21 cellular contexts compared by ENCODE assay signal in the genomic region with DNA sequence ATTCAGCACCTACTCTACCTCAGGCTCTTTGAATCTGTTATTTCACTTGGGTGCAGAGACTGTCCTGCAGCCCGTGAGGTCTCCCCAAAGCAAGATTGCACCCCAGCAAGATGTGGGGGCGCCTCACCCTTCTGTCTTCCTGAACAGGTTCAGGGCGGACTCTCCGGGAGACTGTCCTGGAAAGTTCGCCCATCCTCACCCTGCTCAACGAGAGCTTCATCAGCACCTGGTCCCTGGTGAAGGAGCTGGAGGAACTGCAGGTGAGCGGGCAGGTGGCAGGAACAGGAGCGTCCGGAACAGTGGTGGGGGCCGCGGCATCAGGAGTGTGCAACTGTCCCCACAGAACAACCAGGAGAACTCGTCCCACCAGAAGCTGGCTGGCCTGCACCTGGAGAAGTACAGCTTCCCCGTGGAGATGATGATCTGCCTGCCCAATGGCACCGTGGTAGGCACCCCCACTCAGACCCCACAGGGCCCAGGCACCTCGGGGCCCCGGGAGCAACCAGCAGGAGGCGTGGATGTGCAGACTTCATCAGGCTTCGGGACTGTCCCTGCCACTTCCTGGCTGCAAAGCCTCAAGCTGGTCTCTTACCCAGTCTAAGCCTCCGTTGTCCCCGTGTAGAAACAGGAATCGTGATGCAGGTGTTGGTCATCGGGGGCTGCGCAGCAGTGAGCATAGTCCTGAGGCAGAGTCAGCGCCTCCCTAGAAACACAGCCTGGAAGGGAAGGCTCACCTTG. TPM values are rescaled to one million over a fixed set of nuclear protein-coding genes. Genes with fewer than 3 reads are reported as not detected.
DNase-seq lines count a peak whose midpoint lies in the region; ATAC-seq and TF ChIP-seq lines count a peak whose summit lies in the region.
"Had no signal": no experiment of that assay in that cellular context is flagged by ENCODE, and none has a peak within 500 bp of the region (broad histone marks: within the 10 kb centered on the region; RNA-seq: fewer than 3 reads in every experiment).

No MANE protein-coding gene starts in this region.

- H3K4me3 ChIP-seq in BLaER1 (no peak overlapping the region), NB4 (ENCODE audit: low read depth, low read length) (no peak overlapping the region), coronary artery (no peak overlapping the region), PC-3 (ENCODE audit: low read length) (no peak overlapping the region)
- H3K4me3 ChIP-seq: gastroesophageal sphincter, lung, prostate gland, thoracic aorta had no signal

- DNase-seq in NB4 (ENCODE audit: low read depth) (peak; percentile 39), coronary artery (ENCODE audit: low spot score) (peak; percentile 72), foreskin melanocyte (no peak), PC-3 (no peak)
- no peak for DNase-seq in stimulated activated naive CD8-positive, alpha-beta T cell treated with anti-CD3 and anti-CD28 coated beads, Interleukin-15, Interleukin-2, amounts not matched to agents 100 U/mL and 50 U/mL, for 24 hours
- DNase-seq: activated CD4-positive, CD25-positive, alpha-beta regulatory T cell treated with anti-CD3 and anti-CD28 coated beads, Interleukin-2, amount 50 U/mL, for 72 hours; effector memory CD4-positive, alpha-beta T cell; GOT3; NCI-H1694 treated with DMSO at 0.1 percent for 48 hours; NCI-H69; OCI-M1; SHP77 had no signal

- intact Hi-C loops in PC-3 (cut with micrococcal nuclease): no loop called here

- CTCF ChIA-PET in PC-3 (lab: Charles Lee): no interaction called here

- no peaks in the 10 kb centered on the region for H3K9me2 ChIP-seq in PC-3 (replicated peaks; ENCODE audit: low read length)

- peaks cover 50% of the 10 kb centered on the region for H3K4me1 ChIP-seq in BLaER1
- H3K4me1 ChIP-seq in PC-3 (ENCODE audit: insufficient read depth, low read length): peaks cover 10% of the 10 kb centered on the region

- H3K27me3 ChIP-seq in BLaER1 (no peaks in the 10 kb centered on the region), PC-3 (ENCODE audit: low read length) (no peaks in the 10 kb centered on the region)
- H3K27me3 ChIP-seq: gastroesophageal sphincter had no signal

- no peaks in the 10 kb centered on the region for H3K79me2 ChIP-seq in PC-3 (ENCODE audit: low read length)

- H3K36me3 ChIP-seq in BLaER1: peaks cover 57% of the 10 kb centered on the region
- no peaks in the 10 kb centered on the region; the same call in 1 of the 2 replicates for H3K36me3 ChIP-seq in PC-3 (ENCODE audit: low read depth, low read length)
- H3K36me3 ChIP-seq: prostate gland had no signal

- H3K4me2 ChIP-seq in BLaER1 (no peak overlapping the region), PC-3 (ENCODE audit: low read length) (no peak overlapping the region)

- no peak for TF ChIP-seq POLR2A in NB4 (IDR thresholded peaks at IDR 0.05; ENCODE audit: extremely low read depth, insufficient read length)

- H4K20me1 ChIP-seq in BLaER1 (peaks cover 12% of the 10 kb centered on the region), PC-3 (ENCODE audit: low read length) (no peaks in the 10 kb centered on the region)

- POLR2A ChIA-PET in PC-3 (lab: Charles Lee; ENCODE audit: unreplicated experiment): no interaction called here

- TF ChIP-seq CTCF in GM12872 (IDR thresholded peaks at IDR 0.05; ENCODE audit: insufficient read depth, low read depth, low read length) (peak; percentile 32; the same call in 1 of the 3 replicates), NB4 (IDR thresholded peaks at IDR 0.05; ENCODE audit: low read depth, low read length) (peak; percentile 22), coronary artery (IDR thresholded peaks at IDR 0.05) (no peak), PC-3 (conservative IDR thresholded peaks at IDR 0.05; ENCODE audit: low read depth, low read length) (no peak)

- ATAC-seq in GM18870 (IDR thresholded peaks at IDR 0.05; ENCODE audit: unreplicated experiment) (no peak), PC-3 (no peak)
- ATAC-seq in stimulated activated naive CD8-positive, alpha-beta T cell treated with anti-CD3 and anti-CD28 coated beads, Interleukin-15, Interleukin-2, amounts not matched to agents 100 U/mL and 50 U/mL, for 24 hours: no peak
- ATAC-seq: esophagus mucosa; gastroesophageal sphincter; stimulated activated memory B cell treated with anti-CD40 and anti-IgM and Interleukin-4, amounts not matched to agents 10 μg/mL and 1 μg/mL and 100 μg/mL, for 72 hours had no signal

- no peaks in the 10 kb centered on the region for H3K9me3 ChIP-seq in BLaER1
- no peaks in the 10 kb centered on the region for H3K9me3 ChIP-seq in PC-3 (ENCODE audit: low read length)
- H3K9me3 ChIP-seq: gastroesophageal sphincter, prostate gland, thoracic aorta had no signal

- H3K9ac ChIP-seq in BLaER1: 0 out of 2 replicates have a peak overlapping the region, but pooled peaks have one; percentile 34
- H3K9ac ChIP-seq in PC-3 (ENCODE audit: low read length): no peak overlapping the region

- no peaks in the 10 kb centered on the region for H3F3A ChIP-seq in PC-3 (ENCODE audit: low read length, unreplicated experiment)

- no peak overlapping the region for H2AFZ ChIP-seq in PC-3 (ENCODE audit: low read length)

- BruUV-seq in PC-3 (replicated peaks; lab: Mats Ljungman, UMichigan): no TSS peak

- H3K27ac ChIP-seq in BLaER1: 0 out of 2 replicates have a peak overlapping the region, but pooled peaks have one; percentile 6
- H3K27ac ChIP-seq in coronary artery: no peak overlapping the region
- H3K27ac ChIP-seq in PC-3 (ENCODE audit: low read length): no peak overlapping the region
- H3K27ac ChIP-seq: gastroesophageal sphincter, prostate gland, thoracic aorta had no signal

RNA-seq across cellular contexts. Expression of a gene that starts 5.9 kb away (rescaled TPM):
- total RNA-seq in PC-3 (2014; rRNA removed): 32.3 and 35.6 TPM in 2 replicates

RNA-seq across cellular contexts. Expression of a gene that starts 13.9 kb away (rescaled TPM):
- total RNA-seq in PC-3 (2014; rRNA removed): 38.6 and 43.7 TPM in 2 replicates

RNA-seq across cellular contexts. Expression of a gene that starts 45.4 kb away (rescaled TPM):
- 17.6 and 22.2 TPM in 2 replicates for total RNA-seq in PC-3 (2014; rRNA removed)
- total RNA-seq: thoracic aorta had no signal

Comparison
In these comparisons a context has a peak if more than half of its experiments do, and no peak if none do; other contexts are left out.
1. CTCF ChIP-seq: peak in GM12872 (single experiment) and NB4 (single experiment); none in coronary artery (single experiment) and PC-3 (single experiment).
2. DNase-seq: peak in NB4 (single experiment) and coronary artery (single experiment); none in foreskin melanocyte (single experiment), stimulated activated naive CD8-positive, alpha-beta T cell treated with anti-CD3 and anti-CD28 coated beads, Interleukin-15, Interleukin-2, amounts not matched to agents 100 U/mL and 50 U/mL, for 24 hours (single experiment) and PC-3 (single experiment).